In genomic region chr22:50505776-50506610, GRCh38 we compare ENCODE assay signal across 7 cellular contexts. TPM values are rescaled to one million over a fixed set of nuclear protein-coding genes. Genes with fewer than 3 reads are reported as not detected.
DNase-seq lines count a peak whose midpoint lies in the region; ATAC-seq and TF ChIP-seq lines count a peak whose summit lies in the region.
"Had no signal": no experiment of that assay in that cellular context is flagged by ENCODE, and none has a peak within 500 bp of the region (broad histone marks: within the 10 kb centered on the region; RNA-seq: fewer than 3 reads in every experiment).

No MANE protein-coding gene starts in this region.

- H3K36me3 ChIP-seq in BLaER1 treated with 17β-estradiol and CSF1 and Interleukin-3, amounts not matched to agents 10 nM and 100 nM = peaks cover 25 to 51% (median 41%) of the 10 kb centered on the region in 11 experiments
- H3K36me3 ChIP-seq in Panc1 (ENCODE audit: control insufficient read depth, insufficient read depth, low read length) = peaks cover 4% of the 10 kb centered on the region
- no peaks in the 10 kb centered on the region for H3K36me3 ChIP-seq in kidney epithelial cell (ENCODE audit: control insufficient read depth, insufficient read depth, low read length)

- no peak for DNase-seq in Panc1 (ENCODE audit: low read depth, low spot score)
- no peak for DNase-seq in kidney epithelial cell (ENCODE audit: low read depth)
- no peak for DNase-seq in GM10266 (ENCODE audit: extremely low spot score)
- DNase-seq in stimulated activated CD4-positive, alpha-beta T cell treated with anti-CD3 and anti-CD28 coated beads, Interleukin-2, amount 100 ng/mL, for 48 hours = no peak
- DNase-seq: SHP77 had no signal

- ATAC-seq in Panc1 (no peak), GM18517 (IDR thresholded peaks at IDR 0.05; ENCODE audit: unreplicated experiment) (no peak)

- H3K27ac ChIP-seq in BLaER1 treated with 17β-estradiol and CSF1 and Interleukin-3, amounts not matched to agents 10 nM and 100 nM = peak overlapping the region in 10 of 11 experiments; percentile 22 to 86 (median 80); a peak in 15 of 22 replicates
- no peak overlapping the region for H3K27ac ChIP-seq in Panc1 (ENCODE audit: low read length)

- peaks cover 35 to 49% (median 45%) of the 10 kb centered on the region in 10 experiments for H3K4me1 ChIP-seq in BLaER1 treated with 17β-estradiol and CSF1 and Interleukin-3, amounts not matched to agents 10 nM and 100 nM
- H3K4me1 ChIP-seq in Panc1 (ENCODE audit: control insufficient read depth, insufficient read depth, low read length) = peaks cover 5% of the 10 kb centered on the region

- no TSS peak for BruUV-seq in Panc1 (replicated peaks; lab: Mats Ljungman, UMichigan)

- no peaks in the 10 kb centered on the region for H3K9me3 ChIP-seq in BLaER1 treated with 17β-estradiol and CSF1 and Interleukin-3, amounts not matched to agents 10 nM and 100 nM (replicated peaks in 1 of 11)
- no peaks in the 10 kb centered on the region for H3K9me3 ChIP-seq in Panc1 (ENCODE audit: control insufficient read depth, insufficient read depth, low read depth, low read length)

- CTCF ChIA-PET in Panc1 (lab: Charles Lee) = no interaction called here

- no peak for TF ChIP-seq CTCF in Panc1 (IDR thresholded peaks at IDR 0.05)
- no peak for TF ChIP-seq CTCF in kidney epithelial cell (IDR thresholded peaks at IDR 0.05; ENCODE audit: insufficient read depth, low read length, poor library complexity, severe bottlenecking)
- TF ChIP-seq CTCF in GM10266 (IDR thresholded peaks at IDR 0.05; ENCODE audit: control insufficient read depth, insufficient read depth, low read depth, missing control alignments) = no peak

- H3K27me3 ChIP-seq in BLaER1 treated with 17β-estradiol and CSF1 and Interleukin-3, amounts not matched to agents 10 nM and 100 nM = no peaks in the 10 kb centered on the region
- H3K27me3 ChIP-seq in Panc1 (ENCODE audit: control insufficient read depth, insufficient read depth, low read length) = no peaks in the 10 kb centered on the region
- no peaks in the 10 kb centered on the region for H3K27me3 ChIP-seq in kidney epithelial cell (ENCODE audit: control insufficient read depth, insufficient read depth, low read length)

- peak overlapping the region; percentile 81 to 97 (median 92) for H3K4me3 ChIP-seq in BLaER1 treated with 17β-estradiol and CSF1 and Interleukin-3, amounts not matched to agents 10 nM and 100 nM
- H3K4me3 ChIP-seq in Panc1 (ENCODE audit: low read depth in 2 of 2, low read length in 2 of 2) (peak overlapping the region; percentile 85 to 91; a peak in 3 of 4 replicates), kidney epithelial cell (ENCODE audit: low read depth, low read length) (peak overlapping the region; percentile 99)

- in situ Hi-C loops in Panc1 (cut with HindIII; ENCODE audit: low pct_unique_long_range_greater_than_20kb, low sequenced_read_pairs) = no loop called here

- POLR2A ChIA-PET in Panc1 (lab: Charles Lee) = no interaction called here

- intact Hi-C loops in Panc1 (cut with micrococcal nuclease; ENCODE audit: unreplicated experiment) = no loop called here

- H3K9ac ChIP-seq in BLaER1 treated with 17β-estradiol and CSF1 and Interleukin-3, amounts not matched to agents 10 nM and 100 nM = peak overlapping the region; percentile 81 to 92 (median 89); a peak in 21 of 22 replicates

- H3K4me2 ChIP-seq in BLaER1 treated with 17β-estradiol and CSF1 and Interleukin-3, amounts not matched to agents 10 nM and 100 nM = peak overlapping the region; percentile 85 to 100 (median 99)

- peaks cover 0 to 62% (median 43%) of the 10 kb centered on the region in 11 experiments; a peak in 20 of 22 replicates for H4K20me1 ChIP-seq in BLaER1 treated with 17β-estradiol and CSF1 and Interleukin-3, amounts not matched to agents 10 nM and 100 nM

RNA-seq across cellular contexts. Expression of gene LMF2, which starts 1.5 kb away (rescaled TPM):
- total RNA-seq in Panc1 (2021; ENCODE audit: unreplicated experiment) (54.2 TPM), kidney epithelial cell (48.3 and 75.4 TPM in 2 replicates)
- polyA plus RNA-seq in Panc1 (2012; ENCODE audit: insufficient read length) = 46.0 TPM

RNA-seq across cellular contexts. Expression of gene NCAPH2, which starts 2.0 kb away (rescaled TPM):
- total RNA-seq in Panc1 (2021; ENCODE audit: unreplicated experiment) (55.6 TPM), kidney epithelial cell (41.3 and 50.2 TPM in 2 replicates)
- polyA plus RNA-seq in Panc1 (2012; ENCODE audit: insufficient read length) = 44.9 TPM

RNA-seq across cellular contexts. Expression of gene MIOX, which starts 19.3 kb away (rescaled TPM):
- 0.23 TPM for total RNA-seq in Panc1 (2021; ENCODE audit: unreplicated experiment)
- 0.33 TPM for polyA plus RNA-seq in Panc1 (2012; ENCODE audit: insufficient read length)
- total RNA-seq in kidney epithelial cell = 0.68 and 1.8 TPM in 2 replicates

RNA-seq across cellular contexts. Expression of gene SCO2, which starts 19.4 kb away (rescaled TPM):
- 14.2 TPM for total RNA-seq in Panc1 (2021; ENCODE audit: unreplicated experiment)
- 14.0 TPM for polyA plus RNA-seq in Panc1 (2012; ENCODE audit: insufficient read length)
- total RNA-seq in kidney epithelial cell = 2.3 and 5.7 TPM in 2 replicates

RNA-seq across cellular contexts. Expression of gene TYMP, which starts 23.8 kb away (rescaled TPM):
- total RNA-seq in Panc1 (2021; ENCODE audit: unreplicated experiment) = 56.0 TPM
- 99.6 TPM for polyA plus RNA-seq in Panc1 (2012; ENCODE audit: insufficient read length)
- total RNA-seq in kidney epithelial cell = 53.1 and 63.5 TPM in 2 replicates
